ENCODE assay signal across 9 cellular contexts in the genomic region with DNA sequence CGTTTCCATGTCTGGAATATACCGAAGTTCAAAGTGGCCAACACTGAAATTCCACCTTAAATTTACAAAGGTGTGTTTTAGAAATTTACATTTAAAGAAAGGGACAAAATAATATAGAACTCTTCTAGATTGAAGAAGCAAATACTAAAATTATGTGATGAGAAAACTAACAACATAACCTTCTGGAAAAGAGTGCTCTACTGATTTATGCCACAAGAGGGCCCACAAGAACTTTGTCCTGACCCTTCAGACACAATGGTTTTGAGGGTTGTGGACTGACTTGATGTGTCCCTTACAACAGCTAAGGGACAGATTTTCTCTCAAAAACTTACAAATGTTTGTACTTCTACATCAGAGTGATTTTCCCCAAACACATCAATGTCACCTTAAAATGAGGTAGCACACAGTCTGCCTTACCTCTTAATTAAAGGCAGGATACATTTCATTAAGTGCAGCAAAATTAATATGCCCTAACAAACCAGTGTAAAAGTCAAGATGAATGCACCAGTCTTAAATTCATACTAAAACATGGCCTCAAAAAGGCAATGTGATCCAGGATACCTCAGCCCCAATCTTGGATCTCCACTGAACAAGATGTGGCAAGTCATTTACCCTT. TPM values are rescaled to one million over a fixed set of nuclear protein-coding genes. Genes with fewer than 3 reads are reported as not detected.
DNase-seq lines count a peak whose midpoint lies in the region; ATAC-seq and TF ChIP-seq lines count a peak whose summit lies in the region.
"Had no signal": no experiment of that assay in that cellular context is flagged by ENCODE, and none has a peak within 500 bp of the region (broad histone marks: within the 10 kb centered on the region; RNA-seq: fewer than 3 reads in every experiment).

No MANE protein-coding gene starts in this region.

- H3K4me3 ChIP-seq in BJ (ENCODE audit: low read depth, low read length) (no peak overlapping the region), osteoblast (ENCODE audit: insufficient read depth, low read length) (no peak overlapping the region)
- H3K4me3 ChIP-seq: SJSA1 had no signal

- CTCF ChIA-PET in BJ (lab: Yijun Ruan, JAX), result interaction anchor here (0.6 to 18.8 kb wide), 21 partner anchors 9 to 119 kb away, joined by 3 to 328 read pairs (median 4); no protein-coding TSS in a partner anchor

- H3K79me2 ChIP-seq in osteoblast (ENCODE audit: insufficient read depth, low read length), result peaks cover 1% of the 10 kb centered on the region

- TF ChIP-seq CTCF in BJ (IDR thresholded peaks at IDR 0.05; ENCODE audit: insufficient read depth, low read depth, low read length) (peak; percentile 74), foreskin keratinocyte (conservative IDR thresholded peaks at IDR 0.05) (peak; percentile 92), osteoblast (IDR thresholded peaks at IDR 0.05; ENCODE audit: extremely low read depth, low read depth, low read length) (peak; percentile 87)

- peak; percentile 68 for ATAC-seq in GM18511 (IDR thresholded peaks at IDR 0.05; ENCODE audit: unreplicated experiment)
- peak; percentile 85 for ATAC-seq in HG03108 (IDR thresholded peaks at IDR 0.05; ENCODE audit: unreplicated experiment)
- ATAC-seq in foreskin keratinocyte, result peak; percentile 76
- no peak for ATAC-seq in GM19035 (IDR thresholded peaks at IDR 0.05; ENCODE audit: unreplicated experiment)

- DNase-seq in BJ (ENCODE audit: low read depth), result no peak
- DNase-seq in NCI-H748 (lab: John Stamatoyannopoulos, UW; ENCODE audit: unreplicated experiment), result peak; percentile 51
- peak; percentile 32 for DNase-seq in activated CD8-positive, alpha-beta memory T cell treated with anti-CD3 and anti-CD28 coated beads, Interleukin-2, amount 50 U/mL, for 4 hours
- peak in 1 of 2 donors; percentile 47 for DNase-seq in foreskin keratinocyte
- no peak for DNase-seq in osteoblast (ENCODE audit: insufficient read length, low spot score, missing footprints)

- H3K9me3 ChIP-seq in osteoblast (ENCODE audit: low read depth, low read length), result no peaks in the 10 kb centered on the region
- H3K9me3 ChIP-seq: SJSA1 had no signal

- H3K4me1 ChIP-seq in foreskin keratinocyte, result no peaks in the 10 kb centered on the region
- no peaks in the 10 kb centered on the region for H3K4me1 ChIP-seq in osteoblast (ENCODE audit: insufficient read depth, low read length)
- H3K4me1 ChIP-seq: SJSA1 had no signal

- no peaks in the 10 kb centered on the region for H4K20me1 ChIP-seq in osteoblast (ENCODE audit: insufficient read depth, low read length)

- POLR2A ChIA-PET in BJ (lab: Charles Lee), result no interaction called here

- no peak overlapping the region for H3K27ac ChIP-seq in foreskin keratinocyte
- H3K27ac ChIP-seq in osteoblast (ENCODE audit: low read depth, low read length), result peak overlapping the region; percentile 43
- H3K27ac ChIP-seq: SJSA1 had no signal

- H3K4me2 ChIP-seq in osteoblast (ENCODE audit: insufficient read depth, low read length), result no peak overlapping the region

- peaks cover 6% of the 10 kb centered on the region; the same call in 1 of the 2 replicates for H3K36me3 ChIP-seq in BJ (ENCODE audit: control insufficient read depth, insufficient read depth, low read length)
- peaks cover 37% of the 10 kb centered on the region for H3K36me3 ChIP-seq in osteoblast (ENCODE audit: insufficient read depth, low read length)

- no peak overlapping the region for H2AFZ ChIP-seq in osteoblast (ENCODE audit: low read length)

- no peaks in the 10 kb centered on the region for H3K27me3 ChIP-seq in BJ (ENCODE audit: control insufficient read depth, insufficient read depth, low read length)
- H3K27me3 ChIP-seq in foreskin keratinocyte, result no peaks in the 10 kb centered on the region
- no peaks in the 10 kb centered on the region for H3K27me3 ChIP-seq in osteoblast (ENCODE audit: insufficient read depth, low read length)
- H3K27me3 ChIP-seq: SJSA1 had no signal

RNA-seq across cellular contexts. Expression of a gene that starts 36.2 kb away (rescaled TPM):
- polyA plus RNA-seq in BJ (2011; rRNA removed), result 3.8 and 8.9 TPM in 2 replicates
- polyA minus RNA-seq in BJ (2011; rRNA and poly(A)+ RNA removed), result 3.7 and 6.1 TPM in 2 replicates
- 16.6 and 17.8 TPM in 2 replicates for total RNA-seq in foreskin keratinocyte
- 3.4 and 3.9 TPM in 2 replicates for polyA plus RNA-seq in foreskin keratinocyte
- 24.2 and 25.7 TPM in 2 replicates for total RNA-seq in osteoblast

Comparison
In these comparisons a context has a peak if more than half of its experiments do, and no peak if none do; other contexts are left out.
1. DNase-seq: peak in NCI-H748 (single experiment) and activated CD8-positive, alpha-beta memory T cell treated with anti-CD3 and anti-CD28 coated beads, Interleukin-2, amount 50 U/mL, for 4 hours (single experiment); none in BJ (single experiment) and osteoblast (single experiment).
2. Peak in every context shown above with its lines, with median percentiles within 50 percentile points of each other: CTCF ChIP-seq.